In genomic region chr4:7781361-7781760, GRCh38 we compare ENCODE assay signal across 11 cellular contexts.
DNase-seq lines count a peak whose midpoint lies in the region; ATAC-seq and TF ChIP-seq lines count a peak whose summit lies in the region.
"Had no signal": no experiment of that assay in that cellular context is flagged by ENCODE, and none has a peak within 500 bp of the region (broad histone marks: within the 10 kb centered on the region; RNA-seq: fewer than 3 reads in every experiment).

No MANE protein-coding gene starts in this region.

- peak overlapping the region; percentile 72 for H3K27ac Mint-ChIP-seq in nephron progenitor cell

- ATAC-seq in esophagus mucosa (peak; percentile 11), HG03025 (IDR thresholded peaks at IDR 0.05; ENCODE audit: low FRiP score, unreplicated experiment) (no peak), GM21515 (IDR thresholded peaks at IDR 0.05; ENCODE audit: unreplicated experiment) (no peak)

- peaks cover 79% of the 10 kb centered on the region for H3K36me3 Mint-ChIP-seq in nephron progenitor cell (ENCODE audit: low read depth)

- H3K4me3 Mint-ChIP-seq in nephron progenitor cell: no peak overlapping the region

- TF ChIP-seq CTCF in nephron progenitor cell (IDR thresholded peaks at IDR 0.05): no peak

- DNase-seq in CMK (ENCODE audit: low read depth): peak; percentile 73
- DNase-seq in MV-4-11 (lab: John Stamatoyannopoulos, UW): peak; percentile 51
- no peak for DNase-seq in nephron progenitor cell
- no peak for DNase-seq in SIG-M5 treated with dmso at 0.1 percent for 504 hours (lab: John Stamatoyannopoulos, UW; ENCODE audit: unreplicated experiment)
- DNase-seq in SHP77 treated with DMSO at 0.1 percent for 48 hours (lab: John Stamatoyannopoulos, UW): no peak
- DNase-seq: activated gamma-delta T cell treated with Interleukin-2 at 50 U/mL for 16 hours, NCI-H2029, SHP77 had no signal

- H3K27me3 Mint-ChIP-seq in nephron progenitor cell (ENCODE audit: low read depth, poor library complexity): no peaks in the 10 kb centered on the region

- H3K4me1 Mint-ChIP-seq in nephron progenitor cell: peaks cover 67% of the 10 kb centered on the region

- peaks cover 4% of the 10 kb centered on the region for H3K9me3 Mint-ChIP-seq in nephron progenitor cell

Comparison
In these comparisons a context has a peak if more than half of its experiments do, and no peak if none do; other contexts are left out.
1. DNase-seq: peak in CMK (single experiment) and MV-4-11 (single experiment); none in nephron progenitor cell (single experiment), SIG-M5 treated with dmso at 0.1 percent for 504 hours (single experiment) and SHP77 treated with DMSO at 0.1 percent for 48 hours (single experiment).